In the genomic region with DNA sequence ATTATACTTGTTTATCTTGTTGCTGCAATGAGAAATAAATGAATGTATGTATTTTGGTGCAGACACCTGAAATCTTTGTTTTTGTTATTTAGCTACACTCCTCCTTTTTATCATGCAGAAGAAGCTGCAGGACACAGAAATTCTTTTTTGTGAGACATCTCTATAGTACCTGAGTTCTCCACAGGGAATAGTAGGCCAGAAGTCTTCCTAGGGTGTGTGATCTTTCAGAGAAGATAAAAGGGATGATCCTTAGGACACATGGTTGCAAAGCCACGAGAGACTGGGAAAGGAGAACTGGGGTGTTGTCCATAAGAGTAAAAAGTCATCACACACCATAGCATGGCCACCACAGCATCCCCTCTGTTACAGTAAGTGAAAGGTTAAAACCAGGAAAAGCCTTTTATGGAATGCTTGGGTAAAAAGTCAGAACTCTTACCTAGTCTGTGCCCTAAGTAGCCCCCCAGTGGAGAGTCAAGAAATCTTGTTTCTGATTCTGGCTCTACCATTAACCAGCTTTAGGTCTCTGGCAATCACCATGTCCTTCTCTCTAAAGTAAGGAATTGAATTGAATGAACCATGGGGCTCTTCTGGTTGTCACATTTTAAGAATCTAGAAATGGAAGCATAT, we compare ENCODE assay signal across 24 cellular contexts. TPM values are rescaled to one million over a fixed set of nuclear protein-coding genes. Genes with fewer than 3 reads are reported as not detected.
DNase-seq lines count a peak whose midpoint lies in the region; ATAC-seq and TF ChIP-seq lines count a peak whose summit lies in the region.
"Had no signal": no experiment of that assay in that cellular context is flagged by ENCODE, and none has a peak within 500 bp of the region (broad histone marks: within the 10 kb centered on the region; RNA-seq: fewer than 3 reads in every experiment).

No MANE protein-coding gene starts in this region.

- no peak for ATAC-seq in GM18498 (IDR thresholded peaks at IDR 0.05; ENCODE audit: unreplicated experiment)
- ATAC-seq: SK-N-SH treated with all-trans-retinoic acid at 6 μM for 48 hours had no signal

- DNase-seq in DMS 273 (lab: John Stamatoyannopoulos, UW; ENCODE audit: unreplicated experiment) (peak; percentile 12), DMS 273 treated with DMSO at 0.1 percent for 48 hours (lab: John Stamatoyannopoulos, UW) (no peak), SK-MEL-5 (ENCODE audit: low read depth, low spot score) (peak; percentile 26), fibroblast of pulmonary artery (ENCODE audit: low read depth) (no peak), T1000 (lab: John Stamatoyannopoulos, UW) (no peak), cerebellum (ENCODE audit: low spot score) (no peak)
- DNase-seq in activated CD8-positive, alpha-beta memory T cell treated with anti-CD3 and anti-CD28 coated beads for 24 hours, result no peak
- DNase-seq: BE2C; Calu3; CD4-positive, alpha-beta T cell; DMS79; GM23248; MV-4-11; NCI-H1436; NCI-H2029; NCI-H2171 treated with DMSO at 0.1 percent for 48 hours; NCI-H446 treated with DMSO at 0.1 percent for 48 hours; NCI-H748 treated with DMSO at 0.1 percent for 48 hours; SHP77 had no signal

- peak; percentile 2 for TF ChIP-seq CTCF in fibroblast of pulmonary artery (IDR thresholded peaks at IDR 0.05; ENCODE audit: low read length, missing control alignments)

- H3K4me3 ChIP-seq in fibroblast of pulmonary artery (replicated peaks; ENCODE audit: low read depth, low read length), result no peak overlapping the region
- H3K4me3 ChIP-seq: GM23248 had no signal

- in situ Hi-C loops in SK-MEL-5 (cut with HindIII; ENCODE audit: low pct_unique_long_range_greater_than_20kb, low sequenced_read_pairs), result no loop called here

RNA-seq across cellular contexts. Expression of a gene that starts 31.9 kb away (rescaled TPM):
- not detected in 2 replicates for total RNA-seq in SK-MEL-5 (2014; rRNA removed; shearing (Covaris generic))
- not detected in 2 replicates for polyA plus RNA-seq in SK-MEL-5 (2015; cell fraction: cytosol; rRNA removed)
- not detected in 2 replicates for polyA plus RNA-seq in SK-MEL-5 (2015; cell fraction: nucleus; rRNA removed)
- not detected for total RNA-seq in cerebellum
- total RNA-seq: CD4-positive, alpha-beta T cell; G401; GM23248; LHCN-M2; T-helper 1 cell treated with Interleukin-12 subunit alpha and Interleukin-12 subunit beta and Interleukin-4 antibody, amounts not matched to agents 30 ng/mL and 1 ng/mL, for 36 hours had no signal
- polyA plus RNA-seq: GM23248 had no signal

Comparison
In these comparisons a context has a peak if more than half of its experiments do, and no peak if none do; other contexts are left out.
1. DNase-seq: peak in DMS 273 (single experiment) and SK-MEL-5 (single experiment); none in DMS 273 treated with DMSO at 0.1 percent for 48 hours (single experiment), fibroblast of pulmonary artery (single experiment), T1000 (single experiment), cerebellum (single experiment) and activated CD8-positive, alpha-beta memory T cell treated with anti-CD3 and anti-CD28 coated beads for 24 hours (single experiment).